In the genomic region with DNA sequence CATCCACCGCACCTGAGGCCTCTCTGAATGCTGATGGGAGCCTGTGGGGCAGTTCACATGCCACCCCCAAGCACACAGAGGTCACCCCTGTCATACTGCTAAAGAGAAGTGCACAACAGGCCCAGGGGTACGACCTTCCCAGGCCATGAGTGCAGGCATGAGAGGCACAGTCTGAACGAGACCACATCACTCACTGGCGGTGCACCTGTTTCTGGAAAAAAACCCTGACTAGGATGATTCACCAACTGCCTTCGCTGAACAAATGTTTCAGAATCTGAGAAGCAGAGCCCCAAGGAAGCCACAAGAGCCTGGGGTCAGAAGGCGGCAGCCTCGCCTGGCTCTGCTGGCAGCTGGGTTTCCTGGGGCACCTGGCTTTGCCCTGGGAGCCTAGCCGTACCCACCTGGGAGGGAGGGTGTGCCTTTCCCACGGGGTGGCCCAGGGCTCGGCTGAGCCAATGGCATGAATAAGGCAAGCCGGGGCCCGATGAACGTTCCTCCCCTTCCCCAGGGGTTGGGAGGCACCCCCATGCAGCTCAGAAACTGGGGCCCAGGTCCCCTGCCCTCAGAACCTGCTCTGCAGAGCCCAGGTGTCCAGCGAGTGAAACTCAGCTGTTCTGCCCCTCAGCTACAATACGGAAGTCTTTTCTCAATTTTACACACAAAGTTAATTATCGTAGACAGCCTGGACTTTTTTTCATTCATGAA, we compare ENCODE assay signal across 7 cellular contexts.
A peak's percentile ranks its signal among the peaks of the same experiment; 100 is the strongest.
DNase-seq lines count a peak whose midpoint lies in the region; ATAC-seq and TF ChIP-seq lines count a peak whose summit lies in the region.

No MANE protein-coding gene starts in this region.

- intact Hi-C loops in prostate gland (cut with DNase I) (loop anchor here (5.0 kb wide), 1 partner anchor 70 kb away; no protein-coding TSS in a partner anchor), uterus (cut with DNase I; ENCODE audit: low total_unique reads) (no loop called here)

- H3K4me3 ChIP-seq in prostate gland (no peak overlapping the region), uterus (no peak overlapping the region)

- peaks cover 32% of the 10 kb centered on the region for H3K36me3 Mint-ChIP-seq in T-helper 1 cell treated with Interleukin-12 subunit alpha and Interleukin-12 subunit beta and Interleukin-4 antibody, amounts not matched to agents 30 μg/mL and 1 μg/mL, for 36 hours (ENCODE audit: low read depth)

- WGBS in prostate gland, result 43% methylated on average over 10 of the region's 16 CpGs

- no peak for TF ChIP-seq POLR2A in prostate gland (IDR thresholded peaks at IDR 0.05)
- TF ChIP-seq POLR2A in uterus (IDR thresholded peaks at IDR 0.05), result no peak

- no peaks in the 10 kb centered on the region for H3K27me3 Mint-ChIP-seq in T-helper 1 cell treated with Interleukin-12 subunit alpha and Interleukin-12 subunit beta and Interleukin-4 antibody, amounts not matched to agents 30 μg/mL and 1 μg/mL, for 36 hours (ENCODE audit: low read depth)

- H3K27me3 ChIP-seq in prostate gland (replicated peaks; ENCODE audit: insufficient read depth), result no peaks in the 10 kb centered on the region
- no peaks in the 10 kb centered on the region for H3K27me3 ChIP-seq in uterus

- H3K36me3 ChIP-seq in prostate gland (no peaks in the 10 kb centered on the region), uterus (no peaks in the 10 kb centered on the region)

- DNase-seq in astrocyte of the hippocampus (ENCODE audit: low read depth, low spot score) (peak; percentile 59), prostate gland (ENCODE audit: low spot score) (no peak), uterus (peak in 1 of 2 donors; percentile 24), inferior parietal cortex (ENCODE audit: extremely low spot score) (no peak), SHP77 treated with DMSO at 0.1 percent for 48 hours (lab: John Stamatoyannopoulos, UW) (no peak)

- peaks cover 75% of the 10 kb centered on the region for H3K4me1 Mint-ChIP-seq in T-helper 1 cell treated with Interleukin-12 subunit alpha and Interleukin-12 subunit beta and Interleukin-4 antibody, amounts not matched to agents 30 μg/mL and 1 μg/mL, for 36 hours (ENCODE audit: low read depth)

- peaks cover 12% of the 10 kb centered on the region for H3K4me1 ChIP-seq in prostate gland (replicated peaks)
- peaks cover 20 to 25% of the 10 kb centered on the region in 2 donors for H3K4me1 ChIP-seq in uterus

- H3K9me3 ChIP-seq in prostate gland (no peaks in the 10 kb centered on the region), uterus (no peaks in the 10 kb centered on the region)

- ATAC-seq in HG02759 (IDR thresholded peaks at IDR 0.05; ENCODE audit: unreplicated experiment), result peak; percentile 72

- peaks cover 5% of the 10 kb centered on the region for H3K9me3 Mint-ChIP-seq in T-helper 1 cell treated with Interleukin-12 subunit alpha and Interleukin-12 subunit beta and Interleukin-4 antibody, amounts not matched to agents 30 μg/mL and 1 μg/mL, for 36 hours

- peak overlapping the region; percentile 68 for H3K4me3 Mint-ChIP-seq in T-helper 1 cell treated with Interleukin-12 subunit alpha and Interleukin-12 subunit beta and Interleukin-4 antibody, amounts not matched to agents 30 μg/mL and 1 μg/mL, for 36 hours

- no peak for TF ChIP-seq CTCF in prostate gland (IDR thresholded peaks at IDR 0.05)
- no peak for TF ChIP-seq CTCF in uterus (IDR thresholded peaks at IDR 0.05)

- H3K27ac ChIP-seq in prostate gland (peak overlapping the region; percentile 65 to 68), uterus (peak overlapping the region; percentile 92 to 94)

- H3K27ac Mint-ChIP-seq in T-helper 1 cell treated with Interleukin-12 subunit alpha and Interleukin-12 subunit beta and Interleukin-4 antibody, amounts not matched to agents 30 μg/mL and 1 μg/mL, for 36 hours, result peak overlapping the region; percentile 93
